Comparison of ENCODE assay signal across 20 cellular contexts in genomic region chr12:113173081-113173698, GRCh38. TPM values are rescaled to one million over a fixed set of nuclear protein-coding genes. Genes with fewer than 3 reads are reported as not detected.
DNase-seq lines count a peak whose midpoint lies in the region; ATAC-seq and TF ChIP-seq lines count a peak whose summit lies in the region.
"Had no signal": no experiment of that assay in that cellular context is flagged by ENCODE, and none has a peak within 500 bp of the region (broad histone marks: within the 10 kb centered on the region; RNA-seq: fewer than 3 reads in every experiment).

No MANE protein-coding gene starts in this region.

- POLR2A ChIA-PET in activated B cell treated with CpG ODN at 0.5 μM for 24 hours (lab: Charles Lee): interaction anchor here (0.6 to 3.0 kb wide), 12 partner anchors 12 to 1279 kb away, joined by 3 to 15 read pairs (median 4); partner anchors contain the start of genes DDX54 and RITA1

- peaks cover 87% of the 10 kb centered on the region for H3K36me3 Mint-ChIP-seq in activated B cell treated with CpG ODN at 0.5 μM for 24 hours (ENCODE audit: low read depth)

- no peak overlapping the region for H3K27ac Mint-ChIP-seq in activated B cell treated with CpG ODN at 0.5 μM for 24 hours

- H3K4me3 Mint-ChIP-seq in activated B cell treated with CpG ODN at 0.5 μM for 24 hours: no peak overlapping the region
- H3K4me3 Mint-ChIP-seq: neural crest cell had no signal

- H3K36me3 ChIP-seq in HAP-1 (replicated peaks): peaks cover 87% of the 10 kb centered on the region
- H3K36me3 ChIP-seq in heart left ventricle: peaks cover 3 to 99% (median 96%) of the 10 kb centered on the region in 9 donors

- intact Hi-C loops in activated B cell treated with CpG ODN at 0.5 μM for 24 hours (cut with micrococcal nuclease): no loop called here
- intact Hi-C loops in cardiac septum (cut with DNase I): no loop called here
- intact Hi-C loops in heart left ventricle (cut with DNase I): loop anchor here in 3 of 10 donors (2.0 to 5.0 kb wide), 3 partner anchors 121 to 126 kb away; no protein-coding TSS in a partner anchor

- H3K9me3 Mint-ChIP-seq in activated B cell treated with CpG ODN at 0.5 μM for 24 hours: no peaks in the 10 kb centered on the region
- H3K9me3 Mint-ChIP-seq: neural crest cell had no signal

- H3K27me3 ChIP-seq in HAP-1 (ENCODE audit: low read depth): no peaks in the 10 kb centered on the region
- H3K27me3 ChIP-seq in heart left ventricle: no peaks in the 10 kb centered on the region

- ATAC-seq in GM18498 (IDR thresholded peaks at IDR 0.05; ENCODE audit: unreplicated experiment): peak; percentile 66
- ATAC-seq in GM21367 (IDR thresholded peaks at IDR 0.05; ENCODE audit: unreplicated experiment): peak; percentile 59
- ATAC-seq in HG02981 (IDR thresholded peaks at IDR 0.05; ENCODE audit: unreplicated experiment): peak; percentile 42
- peak; percentile 41 for ATAC-seq in activated B cell treated with CpG ODN at 0.5 μM for 24 hours (ENCODE audit: low read depth)
- no peak for ATAC-seq in GM19455 (IDR thresholded peaks at IDR 0.05; ENCODE audit: unreplicated experiment)
- ATAC-seq in heart left ventricle: no peak
- ATAC-seq: K562, right cardiac atrium had no signal

- no peaks in the 10 kb centered on the region for H3K27me3 Mint-ChIP-seq in activated B cell treated with CpG ODN at 0.5 μM for 24 hours

- 91 to 95% (median 93%) methylated on average over 7 of the region's 7 CpGs for WGBS in heart left ventricle, 4 donors

- TF ChIP-seq CTCF in activated B cell treated with CpG ODN at 0.5 μM for 24 hours (IDR thresholded peaks at IDR 0.05): no peak
- no peak for TF ChIP-seq CTCF in heart left ventricle (IDR thresholded peaks at IDR 0.05)

- no peak overlapping the region for H3K27ac ChIP-seq in heart left ventricle

- in situ Hi-C loops in HAP-1 (cut with MboI; ENCODE audit: low sequenced_read_pairs): loop anchor here (5.0 kb wide), 1 partner anchor 126 kb away; no protein-coding TSS in a partner anchor

- TF ChIP-seq POLR2A in heart left ventricle (IDR thresholded peaks at IDR 0.05): no peak

- no peak for DNase-seq in activated B cell treated with CpG ODN at 0.5 μM for 24 hours
- DNase-seq in cardiac septum (ENCODE audit: low spot score): no peak
- no peak for DNase-seq in HAP-1 (ENCODE audit: low spot score in 2 of 2)
- DNase-seq in heart left ventricle: no peak
- DNase-seq: activated CD8-positive, alpha-beta memory T cell treated with anti-CD3 and anti-CD28 coated beads for 24 hours; activated effector memory CD4-positive, alpha-beta T cell treated with anti-CD3 and anti-CD28 coated beads, Interleukin-2, amount 50 U/mL, for 16 hours; dermis blood vessel endothelial cell; H7; NCI-H1694; NCI-H526; right cardiac atrium had no signal

- H3K9me3 ChIP-seq in HAP-1 (no peaks in the 10 kb centered on the region), heart left ventricle (peaks cover 0 to 9% (median 0%) of the 10 kb centered on the region in 12 donors)

- CTCF ChIA-PET in activated B cell treated with CpG ODN at 0.5 μM for 24 hours (lab: Charles Lee): interaction anchor here (0.9 to 3.8 kb wide), 15 partner anchors 8 to 273 kb away, joined by 3 to 35 read pairs (median 7); partner anchors contain the start of genes DDX54 and RITA1

- H3K4me1 ChIP-seq in HAP-1 (no peaks in the 10 kb centered on the region), heart left ventricle (no peaks in the 10 kb centered on the region)

- H3K4me1 Mint-ChIP-seq in activated B cell treated with CpG ODN at 0.5 μM for 24 hours: peaks cover 32% of the 10 kb centered on the region
- H3K4me1 Mint-ChIP-seq: neural crest cell had no signal

- H3K4me3 ChIP-seq in HAP-1 (no peak overlapping the region), heart left ventricle (no peak overlapping the region)
- H3K4me3 ChIP-seq: K562 had no signal

RNA-seq across cellular contexts. Expression of gene DDX54, which starts 12.1 kb away (rescaled TPM):
- total RNA-seq in activated B cell treated with CpG ODN at 0.5 μM for 24 hours (115 TPM in 2 replicates), cardiac septum (35.5 TPM), heart left ventricle (10 to 100 TPM; 28.2 to 60.2 (median 38.2) TPM)
- polyA plus RNA-seq in heart left ventricle: 10 to 100 TPM; 23.4 to 53.2 TPM

RNA-seq across cellular contexts. Expression of gene RITA1, which starts 12.3 kb away (rescaled TPM):
- 15.5 and 18.2 TPM in 2 replicates for total RNA-seq in activated B cell treated with CpG ODN at 0.5 μM for 24 hours
- 11.0 TPM for total RNA-seq in cardiac septum
- total RNA-seq in heart left ventricle: 10 to 100 TPM; 13.3 to 30.7 (median 16.0) TPM
- polyA plus RNA-seq in heart left ventricle: 10 to 100 TPM; 10.4 to 12.9 TPM

RNA-seq across cellular contexts. Expression of gene CFAP73, which starts 23.7 kb away (rescaled TPM):
- 0.88 and 1.1 TPM in 2 replicates for total RNA-seq in activated B cell treated with CpG ODN at 0.5 μM for 24 hours
- not detected for total RNA-seq in cardiac septum
- not detected for total RNA-seq in heart left ventricle
- under 1 TPM; 0.04 to 0.11 TPM for polyA plus RNA-seq in heart left ventricle
- total RNA-seq: aorta, dermis blood vessel endothelial cell, fibroblast of lung, H7, K562, neural crest cell, right cardiac atrium, urinary bladder had no signal
- polyA plus RNA-seq: fibroblast of lung, K562 had no signal

RNA-seq across cellular contexts. Expression of gene RASAL1, which starts 37.6 kb away (rescaled TPM):
- 4.9 and 7.1 TPM in 2 replicates for total RNA-seq in activated B cell treated with CpG ODN at 0.5 μM for 24 hours
- total RNA-seq in cardiac septum: not detected
- total RNA-seq in heart left ventricle: not detected
- polyA plus RNA-seq in heart left ventricle: not detected
- total RNA-seq: aorta, fibroblast of lung, neural crest cell, right cardiac atrium had no signal
- polyA plus RNA-seq: aorta, fibroblast of lung, right cardiac atrium had no signal

RNA-seq across cellular contexts. Expression of gene TPCN1, which starts 48.1 kb away (rescaled TPM):
- total RNA-seq in activated B cell treated with CpG ODN at 0.5 μM for 24 hours (107 and 126 TPM in 2 replicates), cardiac septum (77.1 TPM), heart left ventricle (100 to 1,000 TPM in 4 of 9 donors, 10 to 100 TPM in 5; 52.1 to 136 (median 92.0) TPM)
- polyA plus RNA-seq in heart left ventricle: 10 to 100 TPM; 22.6 to 75.1 TPM

Comparison
In these comparisons a context has a peak if more than half of its experiments do, and no peak if none do; other contexts are left out.
1. ATAC-seq: peak in GM18498 (single experiment), GM21367 (single experiment), HG02981 (single experiment) and activated B cell treated with CpG ODN at 0.5 μM for 24 hours (single experiment); none in GM19455 (single experiment) and heart left ventricle (0 of 4).